Comparison of ENCODE assay signal across 21 cellular contexts in genomic region chr10:3235395-3235794, GRCh38.
"Had no signal": no experiment of that assay in that cellular context is flagged by ENCODE, and none has a peak within 500 bp of the region (broad histone marks: within the 10 kb centered on the region; RNA-seq: fewer than 3 reads in every experiment).

No MANE protein-coding gene starts in this region.

- ATAC-seq: left colon; left lung; lower lobe of right lung; naive thymus-derived CD8-positive, alpha-beta T cell; psoas muscle; sciatic nerve; stimulated activated effector memory CD8-positive, alpha-beta T cell treated with anti-CD3 and anti-CD28 coated beads, Interleukin-12 subunit alpha, Interleukin-12 subunit beta, amount 100 ng/mL, for 72 hours had no signal

- H3K27me3 ChIP-seq: left lung, suprapubic skin, tibial artery, uterus had no signal

- H3K27ac ChIP-seq: left lung, lower lobe of right lung, neutrophil, parathyroid adenoma, psoas muscle, skin epidermis, spleen, suprapubic skin, thoracic aorta, tibial artery, uterus had no signal

- H2AFZ ChIP-seq: parathyroid adenoma had no signal

- H3K36me3 ChIP-seq: left lung, lower lobe of right lung, neutrophil, spleen, suprapubic skin, thoracic aorta, tibial artery, uterus had no signal

- DNase-seq: hippocampal formation; kidney; left colon; left lung; lower lobe of right lung; mammary epithelial cell; naive thymus-derived CD8-positive, alpha-beta T cell; occipital lobe; psoas muscle; spleen; stimulated activated CD4-positive, alpha-beta T cell treated with anti-CD3 and anti-CD28 coated beads, Interleukin-4, amount 100 ng/mL, for 24 hours; stimulated activated naive CD4-positive, alpha-beta T cell; tibial artery; uterus had no signal

- H3K4me1 ChIP-seq: parathyroid adenoma, psoas muscle, uterus had no signal

- FAIRE-seq: kidney had no signal

- H3K4me3 ChIP-seq: left lung, lower lobe of right lung, psoas muscle, skin epidermis, spleen, suprapubic skin, thoracic aorta, tibial artery, uterus had no signal

- H3K9me3 ChIP-seq: left lung, lower lobe of right lung, neutrophil, psoas muscle, spleen, suprapubic skin, thoracic aorta, tibial artery, uterus had no signal

- H3K9ac ChIP-seq: parathyroid adenoma had no signal

- H3K79me2 ChIP-seq: parathyroid adenoma had no signal
